ENCODE assay signal across 1 cellular context in the genomic region with DNA sequence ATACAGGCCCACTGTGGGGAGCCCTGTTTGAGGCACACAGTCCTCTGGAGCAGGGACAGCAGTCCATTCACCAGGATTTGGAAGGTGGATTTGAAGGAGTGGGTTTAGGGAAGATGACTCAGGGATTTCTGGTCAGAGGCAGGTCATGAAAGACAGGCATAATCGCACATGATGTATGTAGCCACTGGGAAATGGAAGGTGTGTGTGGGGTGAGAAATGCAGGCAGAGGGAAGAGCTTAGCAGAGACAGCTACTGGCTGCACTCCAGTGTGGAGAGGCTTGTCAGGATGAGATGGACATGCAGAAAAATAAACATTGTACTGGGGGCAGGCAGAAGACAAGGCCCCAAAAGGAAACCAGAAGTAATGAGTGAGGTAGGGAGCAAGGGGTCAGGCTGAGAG.
TF ChIP-seq lines count a peak whose summit lies in the region.

No MANE protein-coding gene starts in this region.

TF ChIP-seq in HepG2, 621 proteins besides CTCF, POLR2A, EP300 and RAD21 (continued from another document):
- TF ChIP-seq, protein P1, sequence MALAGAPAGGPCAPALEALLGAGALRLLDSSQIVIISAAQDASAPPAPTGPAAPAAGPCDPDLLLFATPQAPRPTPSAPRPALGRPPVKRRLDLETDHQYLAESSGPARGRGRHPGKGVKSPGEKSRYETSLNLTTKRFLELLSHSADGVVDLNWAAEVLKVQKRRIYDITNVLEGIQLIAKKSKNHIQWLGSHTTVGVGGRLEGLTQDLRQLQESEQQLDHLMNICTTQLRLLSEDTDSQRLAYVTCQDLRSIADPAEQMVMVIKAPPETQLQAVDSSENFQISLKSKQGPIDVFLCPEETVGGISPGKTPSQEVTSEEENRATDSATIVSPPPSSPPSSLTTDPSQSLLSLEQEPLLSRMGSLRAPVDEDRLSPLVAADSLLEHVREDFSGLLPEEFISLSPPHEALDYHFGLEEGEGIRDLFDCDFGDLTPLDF (CRISPR knock-in tag; IDR thresholded peaks at IDR 0.05) = no peak
- peak; percentile 94 for TF ChIP-seq ZNF317 (CRISPR knock-in tag; IDR thresholded peaks at IDR 0.05)
- TF ChIP-seq ZFX (CRISPR knock-in tag; IDR thresholded peaks at IDR 0.05; ENCODE audit: low read depth) = no peak
- TF ChIP-seq, protein P2, sequence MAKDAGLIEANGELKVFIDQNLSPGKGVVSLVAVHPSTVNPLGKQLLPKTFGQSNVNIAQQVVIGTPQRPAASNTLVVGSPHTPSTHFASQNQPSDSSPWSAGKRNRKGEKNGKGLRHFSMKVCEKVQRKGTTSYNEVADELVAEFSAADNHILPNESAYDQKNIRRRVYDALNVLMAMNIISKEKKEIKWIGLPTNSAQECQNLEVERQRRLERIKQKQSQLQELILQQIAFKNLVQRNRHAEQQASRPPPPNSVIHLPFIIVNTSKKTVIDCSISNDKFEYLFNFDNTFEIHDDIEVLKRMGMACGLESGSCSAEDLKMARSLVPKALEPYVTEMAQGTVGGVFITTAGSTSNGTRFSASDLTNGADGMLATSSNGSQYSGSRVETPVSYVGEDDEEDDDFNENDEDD (CRISPR knock-in tag; IDR thresholded peaks at IDR 0.05; ENCODE audit: borderline replicate concordance) = no peak
- no peak for TF ChIP-seq HIVEP1 (CRISPR knock-in tag; IDR thresholded peaks at IDR 0.05)
